20 cellular contexts compared by ENCODE assay signal in genomic region chr16:70743791-70744190, GRCh38.
"Had no signal": no experiment of that assay in that cellular context is flagged by ENCODE, and none has a peak within 500 bp of the region (broad histone marks: within the 10 kb centered on the region; RNA-seq: fewer than 3 reads in every experiment).

No MANE protein-coding gene starts in this region.

- H3K4me3 ChIP-seq: neural progenitor cell, spleen had no signal

- H3K9ac ChIP-seq: neural progenitor cell had no signal

- H3K4me3 Mint-ChIP-seq: activated CD4-positive, alpha-beta memory T cell treated with anti-CD3 and anti-CD28 coated beads, Interleukin-2, amount 10 ng/mL, durations not matched to agents 7 days and 5 days; activated CD8-positive, alpha-beta memory T cell treated with anti-CD3 and anti-CD28 coated beads, Interleukin-2, amount 10 ng/mL, durations not matched to agents 7 days and 5 days; activated T-helper 17 cell treated with anti-CD3 and anti-CD28 coated beads, Interleukin-2, amount 50 U/mL, for 72 hours; memory B cell; naive B cell; neural progenitor cell; T-helper 1 cell treated with Interleukin-12 subunit alpha and Interleukin-12 subunit beta and Interleukin-4 antibody, amounts not matched to agents 30 μg/mL and 1 μg/mL, for 36 hours had no signal

- H2AFZ ChIP-seq: neural progenitor cell had no signal

- H3K27me3 ChIP-seq: brain microvascular endothelial cell, neural progenitor cell, spleen had no signal

- H3K36me3 ChIP-seq: neural progenitor cell had no signal

- H3K27me3 Mint-ChIP-seq: activated CD4-positive, alpha-beta memory T cell treated with anti-CD3 and anti-CD28 coated beads, Interleukin-2, amount 10 ng/mL, durations not matched to agents 7 days and 5 days; activated CD8-positive, alpha-beta memory T cell treated with anti-CD3 and anti-CD28 coated beads, Interleukin-2, amount 10 ng/mL, durations not matched to agents 7 days and 5 days; activated T-helper 17 cell treated with anti-CD3 and anti-CD28 coated beads, Interleukin-2, amount 50 U/mL, for 72 hours; memory B cell; naive B cell; progenitor cell of endocrine pancreas had no signal

- DNase-seq: activated CD4-positive, alpha-beta memory T cell treated with anti-CD3 and anti-CD28 coated beads, Interleukin-2, amount 10 ng/mL, durations not matched to agents 7 days and 5 days; activated CD4-positive, alpha-beta T cell treated with anti-CD3 and anti-CD28 coated beads for 4 hours; activated CD4-positive, CD25-positive, alpha-beta regulatory T cell; activated CD8-positive, alpha-beta memory T cell treated with anti-CD3 and anti-CD28 coated beads, Interleukin-2, amount 10 ng/mL, durations not matched to agents 7 days and 5 days; activated T-cell treated with anti-CD3 and anti-CD28 coated beads for 4 hours; aorta; brain microvascular endothelial cell; effector memory CD4-positive, alpha-beta T cell; hippocampal formation; kidney glomerular epithelial cell; naive B cell; spleen; stimulated activated CD4-positive, alpha-beta T cell treated with anti-CD3 and anti-CD28 coated beads, Interleukin-4, amount 100 ng/mL, for 1 hour; stimulated activated naive CD8-positive, alpha-beta T cell treated with anti-CD3 and anti-CD28 coated beads, Interleukin-15, Interleukin-2, amounts not matched to agents 100 U/mL and 50 U/mL, for 24 hours had no signal

- H3K4me1 ChIP-seq: neural progenitor cell had no signal

- H3K27ac Mint-ChIP-seq: activated CD4-positive, alpha-beta memory T cell treated with anti-CD3 and anti-CD28 coated beads, Interleukin-2, amount 10 ng/mL, durations not matched to agents 7 days and 5 days; activated CD8-positive, alpha-beta memory T cell treated with anti-CD3 and anti-CD28 coated beads, Interleukin-2, amount 10 ng/mL, durations not matched to agents 7 days and 5 days; activated T-helper 17 cell treated with anti-CD3 and anti-CD28 coated beads, Interleukin-2, amount 50 U/mL, for 72 hours; memory B cell; neural progenitor cell; progenitor cell of endocrine pancreas; T-helper 1 cell treated with Interleukin-12 subunit alpha and Interleukin-12 subunit beta and Interleukin-4 antibody, amounts not matched to agents 30 μg/mL and 1 μg/mL, for 36 hours had no signal

- ATAC-seq: activated CD8-positive, alpha-beta memory T cell treated with anti-CD3 and anti-CD28 coated beads, Interleukin-2, amount 10 ng/mL, durations not matched to agents 7 days and 5 days; activated T-helper 17 cell treated with anti-CD3 and anti-CD28 coated beads, Interleukin-2, amount 50 U/mL, for 72 hours; esophagus mucosa; stimulated activated naive CD8-positive, alpha-beta T cell treated with anti-CD3 and anti-CD28 coated beads, Interleukin-15, Interleukin-2, amounts not matched to agents 100 U/mL and 50 U/mL, for 24 hours had no signal

- H3K4me2 ChIP-seq: neural progenitor cell had no signal

- H3K9me3 Mint-ChIP-seq: activated T-helper 17 cell treated with anti-CD3 and anti-CD28 coated beads, Interleukin-2, amount 50 U/mL, for 72 hours; memory B cell; T-helper 1 cell treated with Interleukin-12 subunit alpha and Interleukin-12 subunit beta and Interleukin-4 antibody, amounts not matched to agents 30 μg/mL and 1 μg/mL, for 36 hours had no signal

- H3K27ac ChIP-seq: brain microvascular endothelial cell, neural progenitor cell had no signal
